ENCODE assay signal across 12 cellular contexts in the genomic region with DNA sequence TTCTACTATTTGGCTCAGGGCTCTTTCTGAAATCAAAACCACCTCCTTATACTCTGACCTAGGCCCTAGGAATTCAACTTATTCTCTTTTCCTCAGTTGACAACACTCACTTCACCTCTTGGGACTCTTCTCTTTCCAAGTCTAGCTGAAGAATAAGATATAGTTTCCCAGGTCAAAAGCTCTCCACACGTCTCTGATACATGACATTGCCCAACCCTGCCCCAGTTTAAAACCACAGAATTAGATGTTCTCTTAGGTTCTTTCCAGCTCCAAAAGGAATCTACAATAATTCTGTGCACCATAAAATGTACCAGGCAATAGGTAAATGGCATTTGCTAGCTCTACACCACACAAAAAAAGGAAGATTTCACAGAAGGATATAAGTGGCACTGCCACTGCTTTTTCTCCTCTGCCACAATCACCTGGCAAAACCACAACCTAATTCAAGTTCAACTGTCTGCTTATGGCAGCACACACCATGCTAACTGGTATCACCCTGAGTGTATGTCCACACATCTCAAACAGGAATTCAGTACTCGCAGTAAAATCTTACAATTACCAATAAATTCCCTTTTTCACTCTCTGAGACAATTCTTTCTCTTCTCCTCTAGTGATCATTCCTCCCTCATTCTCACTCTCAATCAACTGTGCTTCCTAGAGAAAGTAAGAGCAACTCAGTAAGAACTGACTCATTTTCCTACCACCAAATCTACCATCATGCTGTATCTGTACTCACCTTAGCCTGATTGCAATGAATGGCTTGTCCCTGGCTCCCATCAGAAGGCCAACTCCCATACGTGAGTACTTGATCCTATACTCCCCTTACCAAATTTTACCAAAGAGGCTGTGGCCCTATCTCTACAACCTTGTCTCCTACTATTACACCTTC. TPM values are rescaled to one million over a fixed set of nuclear protein-coding genes. Genes with fewer than 3 reads are reported as not detected.
DNase-seq lines count a peak whose midpoint lies in the region; ATAC-seq and TF ChIP-seq lines count a peak whose summit lies in the region.
"Had no signal": no experiment of that assay in that cellular context is flagged by ENCODE, and none has a peak within 500 bp of the region (broad histone marks: within the 10 kb centered on the region; RNA-seq: fewer than 3 reads in every experiment).

No MANE protein-coding gene starts in this region.

- H3K27me3 Mint-ChIP-seq in activated CD4-positive, alpha-beta T cell treated with anti-CD3 and anti-CD28 coated beads for 36 hours = no peaks in the 10 kb centered on the region
- H3K27me3 Mint-ChIP-seq in activated T-helper 2 cell treated with anti-CD3 and anti-CD28 coated beads, Interferon-gamma antibody, Interleukin-2, Interleukin-4, amounts not matched to agents 10 μg/mL and 5 μg/mL and 100 μg/mL, durations not matched to agents 14 hours and 24 hours and 36 hours (ENCODE audit: low read depth) = no peaks in the 10 kb centered on the region

- H3K4me3 ChIP-seq in osteoblast (ENCODE audit: insufficient read depth, low read length) = no peak overlapping the region
- no peak overlapping the region for H3K4me3 ChIP-seq in MG63
- H3K4me3 ChIP-seq: smooth muscle cell, upper lobe of left lung had no signal

- H3K27ac ChIP-seq in KOPT-K1 (ENCODE audit: low read depth, low read length, poor library complexity, severe bottlenecking) (peak overlapping the region; percentile 86), osteoblast (ENCODE audit: low read depth, low read length) (no peak overlapping the region)
- H3K27ac ChIP-seq: upper lobe of left lung had no signal

- peak; percentile 90 for ATAC-seq in activated CD4-positive, alpha-beta T cell treated with anti-CD3 and anti-CD28 coated beads for 36 hours

- H3K27ac Mint-ChIP-seq in activated CD4-positive, alpha-beta T cell treated with anti-CD3 and anti-CD28 coated beads for 36 hours = peak overlapping the region; percentile 91
- peak overlapping the region; percentile 75 for H3K27ac Mint-ChIP-seq in activated T-helper 2 cell treated with anti-CD3 and anti-CD28 coated beads, Interferon-gamma antibody, Interleukin-2, Interleukin-4, amounts not matched to agents 10 μg/mL and 5 μg/mL and 100 μg/mL, durations not matched to agents 14 hours and 24 hours and 36 hours

- POLR2A ChIA-PET in activated CD4-positive, alpha-beta T cell treated with anti-CD3 and anti-CD28 coated beads for 36 hours (lab: Charles Lee) = interaction anchor here (0.6 kb wide), 1 partner anchor 978 kb away, joined by 5 read pairs; the partner anchor contains the start of gene PEF1

- H3K79me2 ChIP-seq in osteoblast (ENCODE audit: insufficient read depth, low read length) = no peaks in the 10 kb centered on the region

- H4K20me1 ChIP-seq in osteoblast (ENCODE audit: insufficient read depth, low read length) = no peaks in the 10 kb centered on the region

- no peaks in the 10 kb centered on the region for H3K27me3 ChIP-seq in osteoblast (ENCODE audit: insufficient read depth, low read length)
- no peaks in the 10 kb centered on the region for H3K27me3 ChIP-seq in MG63
- H3K27me3 ChIP-seq: upper lobe of left lung had no signal

- CTCF ChIA-PET in activated CD4-positive, alpha-beta T cell treated with anti-CD3 and anti-CD28 coated beads for 36 hours (lab: Charles Lee) = interaction anchor here (0.6 to 0.7 kb wide), 3 partner anchors 32 to 179 kb away, joined by 3 to 4 read pairs (median 4); no protein-coding TSS in a partner anchor

- H2AFZ ChIP-seq in osteoblast (ENCODE audit: low read length) = no peak overlapping the region

- peaks cover 49% of the 10 kb centered on the region for H3K36me3 Mint-ChIP-seq in activated CD4-positive, alpha-beta T cell treated with anti-CD3 and anti-CD28 coated beads for 36 hours (ENCODE audit: low read depth)
- peaks cover 58% of the 10 kb centered on the region for H3K36me3 Mint-ChIP-seq in activated T-helper 2 cell treated with anti-CD3 and anti-CD28 coated beads, Interferon-gamma antibody, Interleukin-2, Interleukin-4, amounts not matched to agents 10 μg/mL and 5 μg/mL and 100 μg/mL, durations not matched to agents 14 hours and 24 hours and 36 hours (ENCODE audit: low read depth)

- H3K9me3 ChIP-seq in KOPT-K1 (ENCODE audit: insufficient read depth, low read length, poor library complexity, severe bottlenecking) = no peaks in the 10 kb centered on the region
- H3K9me3 ChIP-seq in osteoblast (ENCODE audit: low read depth, low read length) = no peaks in the 10 kb centered on the region
- H3K9me3 ChIP-seq in MG63 = peaks cover 2% of the 10 kb centered on the region; the same call in 1 of the 2 replicates
- H3K9me3 ChIP-seq: upper lobe of left lung had no signal

- DNase-seq in activated CD4-positive, alpha-beta T cell treated with anti-CD3 and anti-CD28 coated beads for 36 hours = peak; percentile 35
- no peak for DNase-seq in activated CD4-positive, alpha-beta T cell treated with anti-CD3 and anti-CD28 coated beads, Interleukin-2, amount 50 U/mL, for 1 hour
- DNase-seq in activated T-helper 2 cell treated with anti-CD3 and anti-CD28 coated beads, Interferon-gamma antibody, Interleukin-2, Interleukin-4, amounts not matched to agents 10 μg/mL and 5 μg/mL and 100 μg/mL, durations not matched to agents 14 hours and 24 hours and 36 hours (ENCODE audit: low spot score) = no peak
- DNase-seq in osteoblast (ENCODE audit: insufficient read length, low spot score, missing footprints) (peak; percentile 76), hippocampal formation (lab: John Stamatoyannopoulos, UW) (no peak), SHP77 (lab: John Stamatoyannopoulos, UW) (no peak), MG63 (no peak)
- DNase-seq: DMS53, HCEC 1CT, upper lobe of left lung had no signal

- intact Hi-C loops in activated CD4-positive, alpha-beta T cell treated with anti-CD3 and anti-CD28 coated beads for 36 hours (cut with DNase I, micrococcal nuclease) = loop anchor here (1.0 to 10.0 kb wide), 3 partner anchors 27 to 368 kb away; partner anchors contain the start of genes ZBTB8OS (in 2 of the 2) and LCK (in 1 of the 2)
- intact Hi-C loops in activated T-helper 2 cell treated with anti-CD3 and anti-CD28 coated beads, Interferon-gamma antibody, Interleukin-2, Interleukin-4, amounts not matched to agents 10 μg/mL and 5 μg/mL and 100 μg/mL, durations not matched to agents 14 hours and 24 hours and 36 hours (cut with micrococcal nuclease) = loop anchor here (2.0 kb wide), 1 partner anchor 28 kb away; the partner anchor contains the start of genes RBBP4 and ZBTB8OS

- no peak for TF ChIP-seq CTCF in osteoblast (IDR thresholded peaks at IDR 0.05; ENCODE audit: extremely low read depth, low read depth, low read length)

- H3K36me3 ChIP-seq in KOPT-K1 (ENCODE audit: insufficient read depth, low read length) (peaks cover 23% of the 10 kb centered on the region), osteoblast (ENCODE audit: insufficient read depth, low read length) (peaks cover 6% of the 10 kb centered on the region), MG63 (peaks cover 30% of the 10 kb centered on the region)

- peak overlapping the region; percentile 12 for H3K4me3 Mint-ChIP-seq in activated CD4-positive, alpha-beta T cell treated with anti-CD3 and anti-CD28 coated beads for 36 hours
- no peak overlapping the region for H3K4me3 Mint-ChIP-seq in activated T-helper 2 cell treated with anti-CD3 and anti-CD28 coated beads, Interferon-gamma antibody, Interleukin-2, Interleukin-4, amounts not matched to agents 10 μg/mL and 5 μg/mL and 100 μg/mL, durations not matched to agents 14 hours and 24 hours and 36 hours (ENCODE audit: low read depth)

- H3K9me3 Mint-ChIP-seq in activated CD4-positive, alpha-beta T cell treated with anti-CD3 and anti-CD28 coated beads for 36 hours (ENCODE audit: low read depth) = no peaks in the 10 kb centered on the region
- H3K9me3 Mint-ChIP-seq in activated T-helper 2 cell treated with anti-CD3 and anti-CD28 coated beads, Interferon-gamma antibody, Interleukin-2, Interleukin-4, amounts not matched to agents 10 μg/mL and 5 μg/mL and 100 μg/mL, durations not matched to agents 14 hours and 24 hours and 36 hours = peaks cover 3% of the 10 kb centered on the region

- no peak overlapping the region for H3K4me2 ChIP-seq in osteoblast (ENCODE audit: insufficient read depth, low read length)
- H3K4me2 ChIP-seq: smooth muscle cell had no signal

- peaks cover 46% of the 10 kb centered on the region for H3K4me1 Mint-ChIP-seq in activated CD4-positive, alpha-beta T cell treated with anti-CD3 and anti-CD28 coated beads for 36 hours
- H3K4me1 Mint-ChIP-seq in activated T-helper 2 cell treated with anti-CD3 and anti-CD28 coated beads, Interferon-gamma antibody, Interleukin-2, Interleukin-4, amounts not matched to agents 10 μg/mL and 5 μg/mL and 100 μg/mL, durations not matched to agents 14 hours and 24 hours and 36 hours (ENCODE audit: low read depth) = peaks cover 40% of the 10 kb centered on the region

- no peaks in the 10 kb centered on the region for H3K4me1 ChIP-seq in osteoblast (ENCODE audit: insufficient read depth, low read length)

RNA-seq across cellular contexts. Expression of gene ZBTB8OS, which starts 27.3 kb away (rescaled TPM):
- 10 to 100 TPM; 61.2 to 63.5 TPM for total RNA-seq in activated CD4-positive, alpha-beta T cell treated with anti-CD3 and anti-CD28 coated beads for 36 hours
- total RNA-seq in activated T-helper 2 cell treated with anti-CD3 and anti-CD28 coated beads, Interferon-gamma antibody, Interleukin-2, Interleukin-4, amounts not matched to agents 10 μg/mL and 5 μg/mL and 100 μg/mL, durations not matched to agents 14 hours and 24 hours and 36 hours = 48.0 and 49.8 TPM in 2 replicates
- 27.1 and 37.3 TPM in 2 replicates for total RNA-seq in osteoblast
- 47.2 and 95.1 TPM in 2 replicates for total RNA-seq in MG63 (2014; rRNA removed; shearing (Covaris generic); ENCODE audit: low replicate concordance)

RNA-seq across cellular contexts. Expression of gene RBBP4, which starts 28.0 kb away (rescaled TPM):
- 100 to 1,000 TPM; 323 to 331 TPM for total RNA-seq in activated CD4-positive, alpha-beta T cell treated with anti-CD3 and anti-CD28 coated beads for 36 hours
- 325 TPM in 2 replicates for total RNA-seq in activated T-helper 2 cell treated with anti-CD3 and anti-CD28 coated beads, Interferon-gamma antibody, Interleukin-2, Interleukin-4, amounts not matched to agents 10 μg/mL and 5 μg/mL and 100 μg/mL, durations not matched to agents 14 hours and 24 hours and 36 hours
- total RNA-seq in osteoblast = 111 and 112 TPM in 2 replicates
- total RNA-seq in MG63 (2014; rRNA removed; shearing (Covaris generic); ENCODE audit: low replicate concordance) = 141 and 162 TPM in 2 replicates

Comparison
In these comparisons a context has a peak if more than half of its experiments do, and no peak if none do; other contexts are left out.
1. DNase-seq: peak in activated CD4-positive, alpha-beta T cell treated with anti-CD3 and anti-CD28 coated beads for 36 hours (single experiment) and osteoblast (single experiment); none in activated CD4-positive, alpha-beta T cell treated with anti-CD3 and anti-CD28 coated beads, Interleukin-2, amount 50 U/mL, for 1 hour (single experiment), activated T-helper 2 cell treated with anti-CD3 and anti-CD28 coated beads, Interferon-gamma antibody, Interleukin-2, Interleukin-4, amounts not matched to agents 10 μg/mL and 5 μg/mL and 100 μg/mL, durations not matched to agents 14 hours and 24 hours and 36 hours (single experiment), hippocampal formation (0 of 2), SHP77 (0 of 2) and MG63 (single experiment).